Comparison of ENCODE assay signal across 9 cellular contexts in genomic region chr4:154349829-154350228, GRCh38.
DNase-seq lines count a peak whose midpoint lies in the region; ATAC-seq and TF ChIP-seq lines count a peak whose summit lies in the region.
"Had no signal": no experiment of that assay in that cellular context is flagged by ENCODE, and none has a peak within 500 bp of the region (broad histone marks: within the 10 kb centered on the region; RNA-seq: fewer than 3 reads in every experiment).

No MANE protein-coding gene starts in this region.

- no peaks in the 10 kb centered on the region for H3K4me1 Mint-ChIP-seq in natural killer cell treated with Interleukin-12 subunit alpha and Interleukin-12 subunit beta and Interleukin-15 and Interleukin-18, amount 100 ng/mL, for 72 hours (ENCODE audit: low read depth in 2 of 2)

- no peak overlapping the region for H3K4me3 Mint-ChIP-seq in natural killer cell treated with Interleukin-12 subunit alpha and Interleukin-12 subunit beta and Interleukin-15 and Interleukin-18, amount 100 ng/mL, for 72 hours

- no peaks in the 10 kb centered on the region for H3K36me3 Mint-ChIP-seq in natural killer cell treated with Interleukin-12 subunit alpha and Interleukin-12 subunit beta and Interleukin-15 and Interleukin-18, amount 100 ng/mL, for 72 hours

- H3K27ac Mint-ChIP-seq in natural killer cell treated with Interleukin-12 subunit alpha and Interleukin-12 subunit beta and Interleukin-15 and Interleukin-18, amount 100 ng/mL, for 72 hours, result no peak overlapping the region
- H3K27ac Mint-ChIP-seq: activated T-helper 2 cell treated with anti-CD3 and anti-CD28 coated beads, Interferon-gamma antibody, Interleukin-2, Interleukin-4, amounts not matched to agents 10 μg/mL and 5 μg/mL and 100 μg/mL, durations not matched to agents 14 hours and 24 hours and 36 hours had no signal

- ATAC-seq in GM18867 (IDR thresholded peaks at IDR 0.05; ENCODE audit: unreplicated experiment), result peak; percentile 55
- ATAC-seq in natural killer cell treated with Interleukin-12 subunit alpha and Interleukin-12 subunit beta and Interleukin-15 and Interleukin-18, amount 100 ng/mL, for 72 hours, result no peak
- no peak for ATAC-seq in GM21360 (IDR thresholded peaks at IDR 0.05; ENCODE audit: unreplicated experiment)

- no peaks in the 10 kb centered on the region for H3K9me3 Mint-ChIP-seq in natural killer cell treated with Interleukin-12 subunit alpha and Interleukin-12 subunit beta and Interleukin-15 and Interleukin-18, amount 100 ng/mL, for 72 hours
- H3K9me3 Mint-ChIP-seq: activated T-helper 2 cell treated with anti-CD3 and anti-CD28 coated beads, Interferon-gamma antibody, Interleukin-2, Interleukin-4, amounts not matched to agents 10 μg/mL and 5 μg/mL and 100 μg/mL, durations not matched to agents 14 hours and 24 hours and 36 hours had no signal

- H3K27me3 Mint-ChIP-seq in natural killer cell treated with Interleukin-12 subunit alpha and Interleukin-12 subunit beta and Interleukin-15 and Interleukin-18, amount 100 ng/mL, for 72 hours, result peaks cover 5 to 9% of the 10 kb centered on the region in 2 donors

- DNase-seq in A172 (ENCODE audit: low spot score) (peak; percentile 18), NCI-H2227 treated with DMSO at 0.1 percent for 48 hours (lab: John Stamatoyannopoulos, UW) (peak; percentile 1), fibroblast of pulmonary artery (ENCODE audit: low read depth) (peak; percentile 4), NCI-H2196 (lab: John Stamatoyannopoulos, UW; ENCODE audit: unreplicated experiment) (no peak)
- no peak for DNase-seq in natural killer cell treated with Interleukin-12 subunit alpha and Interleukin-12 subunit beta and Interleukin-15 and Interleukin-18, amount 100 ng/mL, for 72 hours (ENCODE audit: low spot score)
- no peak for DNase-seq in effector CD4-positive, alpha-beta T cell

- no peak overlapping the region for H3K4me3 ChIP-seq in fibroblast of pulmonary artery (replicated peaks; ENCODE audit: low read depth, low read length)

- TF ChIP-seq CTCF in fibroblast of pulmonary artery (IDR thresholded peaks at IDR 0.05; ENCODE audit: low read length, missing control alignments), result peak; percentile 38

Comparison
In these comparisons a context has a peak if more than half of its experiments do, and no peak if none do; other contexts are left out.
1. DNase-seq: peak in A172 (single experiment), NCI-H2227 treated with DMSO at 0.1 percent for 48 hours (single experiment) and fibroblast of pulmonary artery (single experiment); none in natural killer cell treated with Interleukin-12 subunit alpha and Interleukin-12 subunit beta and Interleukin-15 and Interleukin-18, amount 100 ng/mL, for 72 hours (single experiment), NCI-H2196 (single experiment) and effector CD4-positive, alpha-beta T cell (single experiment).